In genomic region chr19:46625731-46626130, GRCh38 we compare ENCODE assay signal across 1 cellular context.
TF ChIP-seq lines count a peak whose summit lies in the region.

No MANE protein-coding gene starts in this region.

TF ChIP-seq in K562, 482 proteins besides CTCF, POLR2A, EP300 and RAD21:
- TF ChIP-seq ESRRA (IDR thresholded peaks at IDR 0.05; ENCODE audit: borderline replicate concordance, low read depth) (peak; percentile 45; the same call in 1 of the 2 replicates), ZNF140 (CRISPR knock-in tag; IDR thresholded peaks at IDR 0.05) (no peak), ZBTB33 (CRISPR knock-in tag; IDR thresholded peaks at IDR 0.05) (peak; percentile 72; the same call in 1 of the 2 replicates), BCOR (IDR thresholded peaks at IDR 0.05) (no peak), NR2C1 (IDR thresholded peaks at IDR 0.05) (no peak), NR2C1 (tag; IDR thresholded peaks at IDR 0.05) (no peak), KAT7 (CRISPR knock-in tag; IDR thresholded peaks at IDR 0.05; ENCODE audit: borderline replicate concordance) (no peak)
